1 cellular context compared by ENCODE assay signal in the genomic region with DNA sequence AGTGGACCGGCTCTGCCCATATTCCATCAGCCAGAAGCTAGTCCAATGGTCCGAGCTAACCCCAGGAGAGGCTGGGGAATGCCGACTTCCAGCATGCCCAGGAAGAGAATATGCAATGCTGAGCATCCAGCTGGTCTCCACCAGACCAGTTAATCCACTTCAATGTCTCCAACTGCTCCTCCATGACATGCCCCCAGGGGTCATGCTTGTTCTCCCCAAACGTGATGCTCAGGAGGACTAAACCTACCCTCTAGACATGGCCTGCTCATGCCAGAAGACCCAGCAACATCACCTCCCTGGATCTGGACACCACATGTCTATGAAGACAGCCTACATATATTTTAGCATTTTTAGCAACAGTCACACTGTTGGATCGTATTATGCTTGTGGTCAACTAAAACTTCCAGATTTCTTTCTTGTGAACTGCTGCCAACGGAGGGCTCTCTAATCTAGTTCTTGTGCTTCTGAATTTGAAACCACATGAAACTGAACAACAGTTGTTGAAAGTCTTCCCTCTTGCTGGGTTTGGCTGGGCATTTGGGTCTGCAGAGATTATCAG.
TF ChIP-seq lines count a peak whose summit lies in the region.

No MANE protein-coding gene starts in this region.

TF ChIP-seq in H1, 55 proteins besides CTCF, POLR2A, EP300 and RAD21 (continued from another document):
- no peak for TF ChIP-seq SP1 (IDR thresholded peaks at IDR 0.05; ENCODE audit: low read depth, low read length)
- no peak for TF ChIP-seq EGR1 (IDR thresholded peaks at IDR 0.05; ENCODE audit: borderline replicate concordance, low read depth, low read length)
